In the genomic region with DNA sequence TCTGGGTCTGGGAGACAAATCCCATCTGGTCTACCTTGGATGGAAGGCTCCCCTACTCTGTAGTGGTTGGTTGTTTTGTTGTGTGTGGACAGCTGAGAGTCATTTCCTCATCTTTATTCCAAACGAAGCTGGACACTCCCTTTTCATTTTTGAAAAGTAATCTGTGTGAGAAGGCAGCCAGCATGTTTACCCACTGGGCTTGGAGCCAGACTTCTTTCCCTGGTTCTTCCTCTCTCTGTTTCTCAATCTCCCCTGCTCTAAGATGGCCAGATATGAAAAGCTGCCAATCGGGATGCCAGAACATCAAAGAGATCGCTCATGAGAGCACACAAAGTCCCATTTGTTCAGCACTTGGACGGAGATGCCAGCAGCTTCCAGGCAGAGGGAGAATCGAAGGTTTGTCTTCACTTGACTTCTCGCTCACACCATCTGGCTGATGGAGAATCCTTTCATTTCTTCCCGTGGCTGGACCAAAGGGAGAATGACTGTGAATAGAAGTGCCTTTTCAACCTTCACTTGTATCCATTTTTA, we compare ENCODE assay signal across 1 cellular context.
TF ChIP-seq lines count a peak whose summit lies in the region.

No MANE protein-coding gene starts in this region.

TF ChIP-seq in HepG2, 621 proteins besides CTCF, POLR2A, EP300 and RAD21 (continued from another document and continues in another):
- TF ChIP-seq AHDC1 (CRISPR knock-in tag; IDR thresholded peaks at IDR 0.05; ENCODE audit: borderline replicate concordance), result peak; percentile 100
- TF ChIP-seq, protein P1, sequence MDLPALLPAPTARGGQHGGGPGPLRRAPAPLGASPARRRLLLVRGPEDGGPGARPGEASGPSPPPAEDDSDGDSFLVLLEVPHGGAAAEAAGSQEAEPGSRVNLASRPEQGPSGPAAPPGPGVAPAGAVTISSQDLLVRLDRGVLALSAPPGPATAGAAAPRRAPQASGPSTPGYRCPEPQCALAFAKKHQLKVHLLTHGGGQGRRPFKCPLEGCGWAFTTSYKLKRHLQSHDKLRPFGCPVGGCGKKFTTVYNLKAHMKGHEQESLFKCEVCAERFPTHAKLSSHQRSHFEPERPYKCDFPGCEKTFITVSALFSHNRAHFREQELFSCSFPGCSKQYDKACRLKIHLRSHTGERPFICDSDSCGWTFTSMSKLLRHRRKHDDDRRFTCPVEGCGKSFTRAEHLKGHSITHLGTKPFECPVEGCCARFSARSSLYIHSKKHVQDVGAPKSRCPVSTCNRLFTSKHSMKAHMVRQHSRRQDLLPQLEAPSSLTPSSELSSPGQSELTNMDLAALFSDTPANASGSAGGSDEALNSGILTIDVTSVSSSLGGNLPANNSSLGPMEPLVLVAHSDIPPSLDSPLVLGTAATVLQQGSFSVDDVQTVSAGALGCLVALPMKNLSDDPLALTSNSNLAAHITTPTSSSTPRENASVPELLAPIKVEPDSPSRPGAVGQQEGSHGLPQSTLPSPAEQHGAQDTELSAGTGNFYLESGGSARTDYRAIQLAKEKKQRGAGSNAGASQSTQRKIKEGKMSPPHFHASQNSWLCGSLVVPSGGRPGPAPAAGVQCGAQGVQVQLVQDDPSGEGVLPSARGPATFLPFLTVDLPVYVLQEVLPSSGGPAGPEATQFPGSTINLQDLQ (CRISPR knock-in tag; IDR thresholded peaks at IDR 0.05), result no peak
- peak; percentile 89; the same call in 1 of the 2 replicates for TF ChIP-seq ZNF614 (CRISPR knock-in tag; IDR thresholded peaks at IDR 0.05; ENCODE audit: borderline replicate concordance)
- TF ChIP-seq ZNF558 (CRISPR knock-in tag; IDR thresholded peaks at IDR 0.05; ENCODE audit: borderline replicate concordance), result no peak
- TF ChIP-seq ZNF605 (CRISPR knock-in tag; IDR thresholded peaks at IDR 0.05), result peak; percentile 84; the same call in 1 of the 2 replicates
- TF ChIP-seq RNF2 (conservative IDR thresholded peaks at IDR 0.05; ENCODE audit: low read depth), result no peak
- TF ChIP-seq, protein P2, sequence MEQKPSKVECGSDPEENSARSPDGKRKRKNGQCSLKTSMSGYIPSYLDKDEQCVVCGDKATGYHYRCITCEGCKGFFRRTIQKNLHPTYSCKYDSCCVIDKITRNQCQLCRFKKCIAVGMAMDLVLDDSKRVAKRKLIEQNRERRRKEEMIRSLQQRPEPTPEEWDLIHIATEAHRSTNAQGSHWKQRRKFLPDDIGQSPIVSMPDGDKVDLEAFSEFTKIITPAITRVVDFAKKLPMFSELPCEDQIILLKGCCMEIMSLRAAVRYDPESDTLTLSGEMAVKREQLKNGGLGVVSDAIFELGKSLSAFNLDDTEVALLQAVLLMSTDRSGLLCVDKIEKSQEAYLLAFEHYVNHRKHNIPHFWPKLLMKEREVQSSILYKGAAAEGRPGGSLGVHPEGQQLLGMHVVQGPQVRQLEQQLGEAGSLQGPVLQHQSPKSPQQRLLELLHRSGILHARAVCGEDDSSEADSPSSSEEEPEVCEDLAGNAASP (CRISPR knock-in tag; IDR thresholded peaks at IDR 0.05; ENCODE audit: borderline replicate concordance), result peak; percentile 88
- TF ChIP-seq ZNF670 (CRISPR knock-in tag; IDR thresholded peaks at IDR 0.05; ENCODE audit: borderline replicate concordance), result peak; percentile 71; the same call in 1 of the 2 replicates
- TF ChIP-seq ZNF691 (CRISPR knock-in tag; IDR thresholded peaks at IDR 0.05; ENCODE audit: borderline replicate concordance, low read depth), result no peak; the same call in 1 of the 2 replicates
- no peak for TF ChIP-seq REL (CRISPR knock-in tag; conservative IDR thresholded peaks at IDR 0.05)
- TF ChIP-seq, protein P3, sequence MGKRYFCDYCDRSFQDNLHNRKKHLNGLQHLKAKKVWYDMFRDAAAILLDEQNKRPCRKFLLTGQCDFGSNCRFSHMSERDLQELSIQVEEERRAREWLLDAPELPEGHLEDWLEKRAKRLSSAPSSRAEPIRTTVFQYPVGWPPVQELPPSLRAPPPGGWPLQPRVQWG (CRISPR knock-in tag; IDR thresholded peaks at IDR 0.05; ENCODE audit: borderline replicate concordance, low read depth), result no peak
- TF ChIP-seq PCBP2 (optimal IDR thresholded peaks at IDR 0.05; ENCODE audit: low read depth, low read length, poor library complexity, severe bottlenecking), result no peak
- no peak for TF ChIP-seq ZNF510 (CRISPR knock-in tag; IDR thresholded peaks at IDR 0.05; ENCODE audit: low read depth)
- TF ChIP-seq ESRRA (CRISPR knock-in tag; IDR thresholded peaks at IDR 0.05; ENCODE audit: low read depth), result peak; percentile 77; the same call in 1 of the 2 replicates
- no peak for TF ChIP-seq CHD2 (IDR thresholded peaks at IDR 0.05; ENCODE audit: low read depth, low read length)
- TF ChIP-seq DNMT3B (CRISPR knock-in tag; conservative IDR thresholded peaks at IDR 0.05), result peak; percentile 71; the same call in 1 of the 2 replicates
- peak; percentile 88 for TF ChIP-seq CREM (IDR thresholded peaks at IDR 0.05)
- TF ChIP-seq CREM (CRISPR knock-in tag; IDR thresholded peaks at IDR 0.05), result no peak
- TF ChIP-seq, protein P4, sequence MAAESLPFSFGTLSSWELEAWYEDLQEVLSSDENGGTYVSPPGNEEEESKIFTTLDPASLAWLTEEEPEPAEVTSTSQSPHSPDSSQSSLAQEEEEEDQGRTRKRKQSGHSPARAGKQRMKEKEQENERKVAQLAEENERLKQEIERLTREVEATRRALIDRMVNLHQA (CRISPR knock-in tag; IDR thresholded peaks at IDR 0.05), result no peak
- TF ChIP-seq PHB2 (IDR thresholded peaks at IDR 0.05; ENCODE audit: partially characterized antibody), result no peak
- TF ChIP-seq BRD4 (CRISPR knock-in tag; IDR thresholded peaks at IDR 0.05), result peak; percentile 56; the same call in 1 of the 2 replicates
- peak; percentile 99 for TF ChIP-seq FOXJ3 (CRISPR knock-in tag; IDR thresholded peaks at IDR 0.05; ENCODE audit: borderline replicate concordance)
- TF ChIP-seq TCF7L2 (IDR thresholded peaks at IDR 0.05; ENCODE audit: low read depth, low read length), result peak; percentile 92
- TF ChIP-seq ZNF564 (CRISPR knock-in tag; IDR thresholded peaks at IDR 0.05), result 0 out of 2 replicates have a peak, but pooled peaks have one; percentile 27
- peak; percentile 65 for TF ChIP-seq POLR2G (IDR thresholded peaks at IDR 0.05; ENCODE audit: low read depth, low read length)
- TF ChIP-seq, protein P5, sequence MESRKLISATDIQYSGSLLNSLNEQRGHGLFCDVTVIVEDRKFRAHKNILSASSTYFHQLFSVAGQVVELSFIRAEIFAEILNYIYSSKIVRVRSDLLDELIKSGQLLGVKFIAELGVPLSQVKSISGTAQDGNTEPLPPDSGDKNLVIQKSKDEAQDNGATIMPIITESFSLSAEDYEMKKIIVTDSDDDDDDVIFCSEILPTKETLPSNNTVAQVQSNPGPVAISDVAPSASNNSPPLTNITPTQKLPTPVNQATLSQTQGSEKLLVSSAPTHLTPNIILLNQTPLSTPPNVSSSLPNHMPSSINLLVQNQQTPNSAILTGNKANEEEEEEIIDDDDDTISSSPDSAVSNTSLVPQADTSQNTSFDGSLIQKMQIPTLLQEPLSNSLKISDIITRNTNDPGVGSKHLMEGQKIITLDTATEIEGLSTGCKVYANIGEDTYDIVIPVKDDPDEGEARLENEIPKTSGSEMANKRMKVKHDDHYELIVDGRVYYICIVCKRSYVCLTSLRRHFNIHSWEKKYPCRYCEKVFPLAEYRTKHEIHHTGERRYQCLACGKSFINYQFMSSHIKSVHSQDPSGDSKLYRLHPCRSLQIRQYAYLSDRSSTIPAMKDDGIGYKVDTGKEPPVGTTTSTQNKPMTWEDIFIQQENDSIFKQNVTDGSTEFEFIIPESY (CRISPR knock-in tag; IDR thresholded peaks at IDR 0.05), result 0 out of 2 replicates have a peak, but pooled peaks have one; percentile 42
- peak; percentile 89 for TF ChIP-seq SIX1 (CRISPR knock-in tag; IDR thresholded peaks at IDR 0.05; ENCODE audit: borderline replicate concordance)
- peak; percentile 78; the same call in 1 of the 2 replicates for TF ChIP-seq ZNF232 (CRISPR knock-in tag; IDR thresholded peaks at IDR 0.05; ENCODE audit: borderline replicate concordance)
- TF ChIP-seq NAIF1 (CRISPR knock-in tag; IDR thresholded peaks at IDR 0.05; ENCODE audit: borderline replicate concordance), result no peak
- peak; percentile 46; the same call in 1 of the 2 replicates for TF ChIP-seq LCORL (IDR thresholded peaks at IDR 0.05)
- peak; percentile 59; the same call in 1 of the 2 replicates for TF ChIP-seq LCORL (CRISPR knock-in tag; IDR thresholded peaks at IDR 0.05)
- no peak for TF ChIP-seq ZNF432 (CRISPR knock-in tag; IDR thresholded peaks at IDR 0.05; ENCODE audit: borderline replicate concordance)
- no peak for TF ChIP-seq TMF1 (CRISPR knock-in tag; IDR thresholded peaks at IDR 0.05; ENCODE audit: low read depth)
- TF ChIP-seq ZNF503 (CRISPR knock-in tag; IDR thresholded peaks at IDR 0.05), result peak; percentile 95
- peak; percentile 60; the same call in 1 of the 2 replicates for TF ChIP-seq KMT2A (CRISPR knock-in tag; IDR thresholded peaks at IDR 0.05)
- TF ChIP-seq SKIL (CRISPR knock-in tag; IDR thresholded peaks at IDR 0.05; ENCODE audit: borderline replicate concordance), result peak; percentile 63; the same call in 1 of the 2 replicates
- TF ChIP-seq ATF1 (CRISPR knock-in tag; IDR thresholded peaks at IDR 0.05), result peak; percentile 69
- TF ChIP-seq ZBTB7B (CRISPR knock-in tag; IDR thresholded peaks at IDR 0.05), result peak; percentile 88
- TF ChIP-seq NKX3-1 (CRISPR knock-in tag; IDR thresholded peaks at IDR 0.05), result no peak; the same call in 1 of the 2 replicates
- peak; percentile 48 for TF ChIP-seq STAG1 (CRISPR knock-in tag; IDR thresholded peaks at IDR 0.05)
